17 cellular contexts compared by ENCODE assay signal in genomic region chr5:20305463-20305862, GRCh38.
DNase-seq lines count a peak whose midpoint lies in the region; ATAC-seq, FAIRE-seq and TF ChIP-seq lines count a peak whose summit lies in the region.
"Had no signal": no experiment of that assay in that cellular context is flagged by ENCODE, and none has a peak within 500 bp of the region (broad histone marks: within the 10 kb centered on the region; RNA-seq: fewer than 3 reads in every experiment).

No MANE protein-coding gene starts in this region.

- H3K36me3 ChIP-seq in heart right ventricle (no peaks in the 10 kb centered on the region), kidney (ENCODE audit: control insufficient read depth in 1 of 2, insufficient read depth in 2 of 2, low read length in 2 of 2) (no peaks in the 10 kb centered on the region), BE2C (no peaks in the 10 kb centered on the region)
- H3K36me3 ChIP-seq: HAP-1 had no signal

- no peak for FAIRE-seq in kidney (lab: Jason Lieb, UNC)
- FAIRE-seq: HepG2 had no signal

- peaks cover 0 to 20% (median 0%) of the 10 kb centered on the region in 11 donors for H3K9me3 ChIP-seq in heart right ventricle
- no peaks in the 10 kb centered on the region for H3K9me3 ChIP-seq in kidney (ENCODE audit: control insufficient read depth in 1 of 2, low read length in 2 of 2)
- H3K9me3 ChIP-seq in BE2C = no peaks in the 10 kb centered on the region
- H3K9me3 ChIP-seq: HAP-1 had no signal

- no peak overlapping the region for H3K9ac ChIP-seq in kidney (ENCODE audit: low read length in 2 of 2)

- intact Hi-C loops in Right ventricle myocardium superior (cut with DNase I) (no loop called here), heart right ventricle (cut with DNase I) (no loop called here), kidney (cut with DNase I) (no loop called here)

- TF ChIP-seq CTCF in heart right ventricle (IDR thresholded peaks at IDR 0.05) (no peak), kidney (IDR thresholded peaks at IDR 0.05; ENCODE audit: borderline replicate concordance, extremely low read depth, insufficient read depth) (no peak), BE2C (IDR thresholded peaks at IDR 0.05; ENCODE audit: low read depth, low read length) (no peak), GM20000 (IDR thresholded peaks at IDR 0.05; ENCODE audit: extremely low read depth, missing control alignments) (no peak)

- no peaks in the 10 kb centered on the region for H3K27me3 ChIP-seq in heart right ventricle
- H3K27me3 ChIP-seq in BE2C = no peaks in the 10 kb centered on the region

- no peak overlapping the region for H3K27ac ChIP-seq in heart right ventricle
- H3K27ac ChIP-seq in kidney (ENCODE audit: low read depth in 2 of 2, low read length in 2 of 2) = no peak overlapping the region

- H3K4me1 ChIP-seq in heart right ventricle (no peaks in the 10 kb centered on the region), kidney (ENCODE audit: control insufficient read depth in 1 of 2, insufficient read depth in 1 of 2, low read depth in 1 of 2, low read length in 2 of 2) (no peaks in the 10 kb centered on the region), BE2C (no peaks in the 10 kb centered on the region)
- H3K4me1 ChIP-seq: HAP-1 had no signal

- DNase-seq in Right ventricle myocardium superior (peak; percentile 10), heart right ventricle (no peak), NCI-H2227 treated with DMSO at 0.1 percent for 48 hours (lab: John Stamatoyannopoulos, UW) (peak; percentile 0), kidney (peak; percentile 60), BE2C (no peak), GM20000 (ENCODE audit: low spot score) (no peak), DMS79 (lab: John Stamatoyannopoulos, UW) (no peak)
- DNase-seq: 8988T; C1 segment of cervical spinal cord; CD4-positive, CD25-positive, alpha-beta regulatory T cell; CD8-positive, alpha-beta memory T cell; COR-L47; DMS 273 treated with DMSO at 0.1 percent for 48 hours; GF-D8; GOT3 had no signal

- H3K4me3 ChIP-seq in heart right ventricle (no peak overlapping the region), kidney (ENCODE audit: low read length in 2 of 2) (no peak overlapping the region), BE2C (ENCODE audit: low read depth, low read length) (no peak overlapping the region)
- H3K4me3 ChIP-seq: HAP-1 had no signal

- ATAC-seq in Right ventricle myocardium superior (ENCODE audit: poor library complexity) (no peak), heart right ventricle (no peak)
- ATAC-seq: HepG2 had no signal

- WGBS in heart right ventricle, 2 donors = 78 to 90% methylated on average over 44 of the region's 44 CpGs

Comparison
In these comparisons a context has a peak if more than half of its experiments do, and no peak if none do; other contexts are left out.
1. DNase-seq: peak in Right ventricle myocardium superior (single experiment), NCI-H2227 treated with DMSO at 0.1 percent for 48 hours (single experiment) and kidney (single experiment); none in heart right ventricle (0 of 2), BE2C (single experiment), GM20000 (single experiment) and DMS79 (single experiment).